10 cellular contexts compared by ENCODE assay signal in the genomic region with DNA sequence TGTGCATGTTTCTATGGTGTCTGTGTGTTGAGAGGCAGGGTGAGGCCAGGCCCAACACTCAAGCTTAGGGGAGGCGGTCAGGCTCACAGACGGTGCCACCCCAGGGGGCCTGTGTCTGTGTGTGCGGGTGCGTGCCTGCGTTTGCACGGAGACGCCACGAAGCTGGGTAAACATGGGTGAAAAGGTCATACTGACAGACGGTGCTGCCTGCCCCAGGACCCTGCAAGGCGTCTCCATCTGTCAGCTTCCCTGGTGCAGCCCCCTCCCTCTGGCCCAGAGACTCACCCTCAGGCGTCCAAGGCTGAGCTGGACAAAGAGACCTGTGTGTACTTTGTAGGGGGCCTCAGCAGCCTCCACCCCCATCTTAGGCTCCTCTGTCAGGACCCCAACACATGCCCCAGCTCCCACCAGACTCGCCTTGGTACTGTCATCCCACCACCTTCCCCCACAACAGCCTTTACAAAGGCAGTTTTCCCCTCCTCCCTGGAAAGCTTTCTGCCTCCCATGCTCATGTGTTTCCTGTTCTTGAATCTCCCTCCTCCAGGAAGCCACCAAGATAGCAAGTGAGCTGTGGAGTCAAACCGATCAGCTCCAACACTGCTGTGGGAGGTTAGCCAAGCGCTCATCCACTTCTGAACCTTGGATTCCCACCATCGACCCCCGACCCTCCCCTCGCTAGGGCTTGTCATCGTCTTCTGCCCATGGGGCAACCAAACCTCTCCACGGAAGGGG. TPM values are rescaled to one million over a fixed set of nuclear protein-coding genes. Genes with fewer than 3 reads are reported as not detected.
DNase-seq lines count a peak whose midpoint lies in the region; ATAC-seq and TF ChIP-seq lines count a peak whose summit lies in the region.
"Had no signal": no experiment of that assay in that cellular context is flagged by ENCODE, and none has a peak within 500 bp of the region (broad histone marks: within the 10 kb centered on the region; RNA-seq: fewer than 3 reads in every experiment).

No MANE protein-coding gene starts in this region.

- CTCF ChIA-PET in activated CD4-positive, alpha-beta T cell treated with anti-CD3 and anti-CD28 coated beads for 36 hours (lab: Charles Lee) = interaction anchor here (0.6 to 1.2 kb wide), 3 partner anchors 10 to 370 kb away, joined by 3 read pairs; no protein-coding TSS in a partner anchor

- no peaks in the 10 kb centered on the region for H3K9me3 Mint-ChIP-seq in activated CD4-positive, alpha-beta T cell treated with anti-CD3 and anti-CD28 coated beads for 36 hours (ENCODE audit: low read depth)
- H3K9me3 Mint-ChIP-seq: immature natural killer cell had no signal

- peaks cover 10% of the 10 kb centered on the region for H3K27me3 ChIP-seq in OCI-LY1 (ENCODE audit: insufficient read depth, low read length)
- no peaks in the 10 kb centered on the region for H3K27me3 ChIP-seq in esophagus squamous epithelium
- peaks cover 3 to 18% (median 7%) of the 10 kb centered on the region in 3 donors for H3K27me3 ChIP-seq in skeletal muscle tissue (ENCODE audit: control insufficient read depth in 3 of 3, insufficient read depth in 3 of 3, low read length in 3 of 3)
- no peaks in the 10 kb centered on the region for H3K27me3 ChIP-seq in transverse colon
- H3K27me3 ChIP-seq: BE2C had no signal

- H3K79me2 ChIP-seq in OCI-LY1 (ENCODE audit: insufficient read depth, low read length) = no peaks in the 10 kb centered on the region

- H3K27ac ChIP-seq in OCI-LY1 (ENCODE audit: low read depth, low read length, poor library complexity, severe bottlenecking) (no peak overlapping the region), esophagus squamous epithelium (peak overlapping the region; percentile 68 to 87 (median 77)), skeletal muscle tissue (ENCODE audit: low read depth, low read length) (no peak overlapping the region), transverse colon (peak overlapping the region in 2 of 4 donors; percentile 5 to 51)

- H3K27ac Mint-ChIP-seq in activated CD4-positive, alpha-beta T cell treated with anti-CD3 and anti-CD28 coated beads for 36 hours = no peak overlapping the region
- H3K27ac Mint-ChIP-seq: immature natural killer cell had no signal

- WGBS in esophagus squamous epithelium, 2 donors = 55 to 64% methylated on average over 10 of the region's 19 CpGs
- WGBS in transverse colon (ENCODE audit: low coverage in 1 of 2), 2 donors = 78 to 100% methylated on average over 1 to 19 of the region's 19 CpGs

- POLR2A ChIA-PET in activated CD4-positive, alpha-beta T cell treated with anti-CD3 and anti-CD28 coated beads for 36 hours (lab: Charles Lee) = no interaction called here

- H3K36me3 ChIP-seq in OCI-LY1 (ENCODE audit: insufficient read depth, low read length) (no peaks in the 10 kb centered on the region), esophagus squamous epithelium (peaks cover 0 to 58% (median 1%) of the 10 kb centered on the region in 3 donors), skeletal muscle tissue (ENCODE audit: control insufficient read depth in 3 of 3, insufficient read depth in 3 of 3, low read length in 3 of 3) (no peaks in the 10 kb centered on the region), transverse colon (no peaks in the 10 kb centered on the region)
- H3K36me3 ChIP-seq: BE2C had no signal

- H4K20me1 ChIP-seq in OCI-LY1 (ENCODE audit: insufficient read depth, low read length) = no peaks in the 10 kb centered on the region

- no peak for TF ChIP-seq EP300 in transverse colon (IDR thresholded peaks at IDR 0.05; ENCODE audit: low read depth)

- H3K4me1 ChIP-seq in OCI-LY1 (ENCODE audit: insufficient read depth, low read length, severe bottlenecking) (peaks cover 16% of the 10 kb centered on the region), esophagus squamous epithelium (peaks cover 23 to 48% (median 29%) of the 10 kb centered on the region in 3 donors), skeletal muscle tissue (ENCODE audit: control insufficient read depth in 3 of 3, insufficient read depth in 3 of 3, low read length in 3 of 3) (peaks cover 12 to 20% (median 16%) of the 10 kb centered on the region in 3 donors), transverse colon (peaks cover 0 to 25% (median 13%) of the 10 kb centered on the region in 4 donors)

- H2AFZ ChIP-seq in OCI-LY1 (ENCODE audit: low read length) = no peak overlapping the region

- no peaks in the 10 kb centered on the region for H3K4me1 Mint-ChIP-seq in activated CD4-positive, alpha-beta T cell treated with anti-CD3 and anti-CD28 coated beads for 36 hours

- H3K4me3 ChIP-seq in OCI-LY1 (ENCODE audit: low read depth, low read length, poor library complexity, severe bottlenecking) = peak overlapping the region; percentile 53
- H3K4me3 ChIP-seq in esophagus squamous epithelium = peak overlapping the region in 3 of 4 donors; percentile 36 to 67 (median 48)
- peak overlapping the region; percentile 63 to 77 (median 69) for H3K4me3 ChIP-seq in skeletal muscle tissue (ENCODE audit: low read length in 3 of 3)
- H3K4me3 ChIP-seq in transverse colon = no peak overlapping the region

- H3K9me3 ChIP-seq in OCI-LY1 (ENCODE audit: low read length) (no peaks in the 10 kb centered on the region), esophagus squamous epithelium (no peaks in the 10 kb centered on the region), skeletal muscle tissue (ENCODE audit: control insufficient read depth in 3 of 3, low read length in 3 of 3) (no peaks in the 10 kb centered on the region), transverse colon (no peaks in the 10 kb centered on the region)
- H3K9me3 ChIP-seq: BE2C had no signal

- H3K36me3 Mint-ChIP-seq in activated CD4-positive, alpha-beta T cell treated with anti-CD3 and anti-CD28 coated beads for 36 hours (ENCODE audit: low read depth) = no peaks in the 10 kb centered on the region
- H3K36me3 Mint-ChIP-seq: immature natural killer cell had no signal

- TF ChIP-seq CTCF in OCI-LY1 (IDR thresholded peaks at IDR 0.05; ENCODE audit: low read length) = no peak
- TF ChIP-seq CTCF in esophagus squamous epithelium (IDR thresholded peaks at IDR 0.05) = no peak
- TF ChIP-seq CTCF in transverse colon (IDR thresholded peaks at IDR 0.05) = no peak

- peaks cover 11% of the 10 kb centered on the region for H3K27me3 Mint-ChIP-seq in activated CD4-positive, alpha-beta T cell treated with anti-CD3 and anti-CD28 coated beads for 36 hours

- in situ Hi-C loops in transverse colon (cut with MboI; ENCODE audit: low pct_ligation_motif_present in 1 of 4, low pct_unique_long_range_greater_than_20kb in 1 of 4, low sequenced_read_pairs in 3 of 4) = no loop called here

- peak overlapping the region; percentile 67; the same call in 1 of the 2 replicates for H3K4me2 ChIP-seq in OCI-LY1 (ENCODE audit: low read length)

- DNase-seq in activated CD4-positive, alpha-beta T cell treated with anti-CD3 and anti-CD28 coated beads for 36 hours = no peak
- no peak for DNase-seq in activated CD4-positive, alpha-beta T cell treated with anti-CD3 and anti-CD28 coated beads for 1 hour
- no peak for DNase-seq in esophagus squamous epithelium (lab: John Stamatoyannopoulos, UW)
- no peak for DNase-seq in midbrain (lab: John Stamatoyannopoulos, UW)
- no peak for DNase-seq in transverse colon

- TF ChIP-seq POLR2A in esophagus squamous epithelium (IDR thresholded peaks at IDR 0.05) (no peak), transverse colon (IDR thresholded peaks at IDR 0.05) (no peak)

- no peaks in the 10 kb centered on the region for H3K9me2 ChIP-seq in OCI-LY1 (ENCODE audit: low read depth, low read length)

- peak overlapping the region; percentile 62 for H3K4me3 Mint-ChIP-seq in activated CD4-positive, alpha-beta T cell treated with anti-CD3 and anti-CD28 coated beads for 36 hours

- no peaks in the 10 kb centered on the region for H3F3A ChIP-seq in OCI-LY1 (ENCODE audit: insufficient read depth, low read length)

- ATAC-seq in activated CD4-positive, alpha-beta T cell treated with anti-CD3 and anti-CD28 coated beads for 36 hours = no peak
- no peak for ATAC-seq in HG03135 (IDR thresholded peaks at IDR 0.05; ENCODE audit: unreplicated experiment)

- intact Hi-C loops in activated CD4-positive, alpha-beta T cell treated with anti-CD3 and anti-CD28 coated beads for 36 hours (cut with DNase I, micrococcal nuclease) = loop anchor here in 1 of 2 experiments (1.0 kb wide), 3 partner anchors 18 to 143 kb away; partner anchors contain the start of genes PTPRF and ST3GAL3
- intact Hi-C loops in esophagus squamous epithelium (cut with DNase I) = no loop called here
- intact Hi-C loops in transverse colon (cut with DNase I; ENCODE audit: low total_unique reads) = no loop called here

- H3K9ac ChIP-seq in OCI-LY1 (ENCODE audit: low read length) (no peak overlapping the region; the same call in 1 of the 2 replicates), skeletal muscle tissue (ENCODE audit: low read depth in 1 of 3, low read length in 3 of 3) (peak overlapping the region in 1 of 3 donors; percentile 43)

RNA-seq across cellular contexts. Expression of gene PTPRF, which starts 34.1 kb away (rescaled TPM):
- 1 to 10 TPM; 5.1 to 6.8 TPM for total RNA-seq in activated CD4-positive, alpha-beta T cell treated with anti-CD3 and anti-CD28 coated beads for 36 hours
- 100 to 1,000 TPM; 104 to 243 (median 112) TPM for total RNA-seq in esophagus squamous epithelium
- total RNA-seq in skeletal muscle tissue = 10.4 TPM
- total RNA-seq in transverse colon = 100 to 1,000 TPM; 278 to 549 (median 404) TPM

Comparison
In these comparisons a context has a peak if more than half of its experiments do, and no peak if none do; other contexts are left out.
1. H3K27ac ChIP-seq: peak in esophagus squamous epithelium (4 of 4); none in OCI-LY1 (single experiment) and skeletal muscle tissue (single experiment).
2. H3K4me3 ChIP-seq: peak in OCI-LY1 (single experiment), esophagus squamous epithelium (3 of 4) and skeletal muscle tissue (3 of 3); none in transverse colon (0 of 4).